1 cellular context compared by ENCODE assay signal in genomic region chr19:47112664-47113445, GRCh38.
TF ChIP-seq lines count a peak whose summit lies in the region.

No MANE protein-coding gene starts in this region.

TF ChIP-seq in A549, 52 proteins besides CTCF, POLR2A, EP300 and RAD21 (continued from another document):
- TF ChIP-seq EHF (CRISPR knock-in tag; IDR thresholded peaks at IDR 0.05) (peak; percentile 70), CHD2 (IDR thresholded peaks at IDR 0.05; ENCODE audit: low read length, partially characterized antibody) (no peak), TFCP2L1 (CRISPR knock-in tag; IDR thresholded peaks at IDR 0.05) (peak; percentile 90), HOXA7 (CRISPR knock-in tag; IDR thresholded peaks at IDR 0.05) (peak; percentile 91), E2F6 (IDR thresholded peaks at IDR 0.05; ENCODE audit: borderline replicate concordance, low read depth) (peak; percentile 74; the same call in 1 of the 2 replicates), HOXB13 (CRISPR knock-in tag; IDR thresholded peaks at IDR 0.05; ENCODE audit: low read depth) (peak; percentile 64; the same call in 1 of the 2 replicates), NPAS2 (CRISPR knock-in tag; IDR thresholded peaks at IDR 0.05; ENCODE audit: borderline replicate concordance) (no peak; the same call in 1 of the 2 replicates), PHF8 (IDR thresholded peaks at IDR 0.05; ENCODE audit: borderline replicate concordance, low read depth) (peak; percentile 88), MAZ (IDR thresholded peaks at IDR 0.05; ENCODE audit: borderline replicate concordance, low read depth, low read length) (peak; percentile 77; the same call in 1 of the 2 replicates), MAX (IDR thresholded peaks at IDR 0.05) (peak; percentile 87), SMC3 (IDR thresholded peaks at IDR 0.05) (no peak)
- TF ChIP-seq, protein P1, sequence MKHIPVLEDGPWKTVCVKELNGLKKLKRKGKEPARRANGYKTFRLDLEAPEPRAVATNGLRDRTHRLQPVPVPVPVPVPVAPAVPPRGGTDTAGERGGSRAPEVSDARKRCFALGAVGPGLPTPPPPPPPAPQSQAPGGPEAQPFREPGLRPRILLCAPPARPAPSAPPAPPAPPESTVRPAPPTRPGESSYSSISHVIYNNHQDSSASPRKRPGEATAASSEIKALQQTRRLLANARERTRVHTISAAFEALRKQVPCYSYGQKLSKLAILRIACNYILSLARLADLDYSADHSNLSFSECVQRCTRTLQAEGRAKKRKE (CRISPR knock-in tag; IDR thresholded peaks at IDR 0.05; ENCODE audit: low read depth), result peak; percentile 79; the same call in 1 of the 2 replicates
